Comparison of ENCODE assay signal across 17 cellular contexts in genomic region chr4:90159193-90159592, GRCh38. TPM values are rescaled to one million over a fixed set of nuclear protein-coding genes. Genes with fewer than 3 reads are reported as not detected.
A peak's percentile ranks its signal among the peaks of the same experiment; 100 is the strongest.
DNase-seq lines count a peak whose midpoint lies in the region.
"Had no signal": no experiment of that assay in that cellular context is flagged by ENCODE, and none has a peak within 500 bp of the region (broad histone marks: within the 10 kb centered on the region; RNA-seq: fewer than 3 reads in every experiment).

No MANE protein-coding gene starts in this region.

- no peaks in the 10 kb centered on the region; the same call in 1 of the 2 replicates for H3K4me1 ChIP-seq in SJCRH30

- H3K4me3 ChIP-seq in SJCRH30, result no peak overlapping the region

- H3K27ac ChIP-seq in SJCRH30, result no peak overlapping the region
- H3K27ac ChIP-seq: HL-60 had no signal

- no peaks in the 10 kb centered on the region for H3K36me3 ChIP-seq in SJCRH30

- H3K9me3 ChIP-seq in SJCRH30 (replicated peaks), result no peaks in the 10 kb centered on the region
- H3K9me3 ChIP-seq: SK-N-SH had no signal

- no peaks in the 10 kb centered on the region for H3K27me3 ChIP-seq in SJCRH30

- peak; percentile 38 for DNase-seq in A172 (ENCODE audit: low spot score)
- peak; percentile 50 for DNase-seq in HT1080 (ENCODE audit: low read depth)
- peak; percentile 14 to 57 for DNase-seq in SJCRH30
- DNase-seq in glomerular visceral epithelial cell (ENCODE audit: extremely low spot score), result peak; percentile 73
- no peak for DNase-seq in NCI-H2171 treated with DMSO at 0.1 percent for 48 hours (lab: John Stamatoyannopoulos, UW)
- DNase-seq in COLO829 (ENCODE audit: low spot score), result no peak
- no peak for DNase-seq in activated CD4-positive, alpha-beta T cell treated with anti-CD3 and anti-CD28 coated beads for 4 hours
- DNase-seq: Calu3, GOT3, NCI-H1105 treated with DMSO at 0.1 percent for 48 hours, NCI-H187, NCI-H2171, NCI-H524 treated with DMSO at 0.1 percent for 48 hours, OCI-M1, SK-N-SH had no signal

RNA-seq across cellular contexts. Expression of gene CCSER1, which starts 32.0 kb away (rescaled TPM):
- total RNA-seq in A172 (2014; rRNA removed; shearing (Covaris generic)), result not detected in 2 replicates
- 0.16 TPM in 1 of 2 replicates, not detected in the other for total RNA-seq in HT1080 (2014; rRNA removed; shearing (Covaris generic))
- not detected in 2 replicates for polyA plus RNA-seq in HT1080 (2015; cell fraction: cytosol; rRNA removed)
- not detected in 2 replicates for polyA plus RNA-seq in HT1080 (2015; cell fraction: nucleus; rRNA removed)
- 6.6 and 10.1 TPM in 2 replicates for total RNA-seq in SJCRH30 (2014; rRNA removed; shearing (Covaris generic))
- total RNA-seq: A673 had no signal

Comparison
In these comparisons a context has a peak if more than half of its experiments do, and no peak if none do; other contexts are left out.
1. DNase-seq: peak in A172 (single experiment), HT1080 (single experiment), SJCRH30 (2 of 2) and glomerular visceral epithelial cell (single experiment); none in NCI-H2171 treated with DMSO at 0.1 percent for 48 hours (single experiment), COLO829 (single experiment) and activated CD4-positive, alpha-beta T cell treated with anti-CD3 and anti-CD28 coated beads for 4 hours (0 of 2).